In genomic region chr1:56836359-56836758, GRCh38 we compare ENCODE assay signal across 34 cellular contexts. TPM values are rescaled to one million over a fixed set of nuclear protein-coding genes. Genes with fewer than 3 reads are reported as not detected.
"Had no signal": no experiment of that assay in that cellular context is flagged by ENCODE, and none has a peak within 500 bp of the region (broad histone marks: within the 10 kb centered on the region; RNA-seq: fewer than 3 reads in every experiment).

No MANE protein-coding gene starts in this region.

- H3K27me3 ChIP-seq: body of pancreas, brain microvascular endothelial cell had no signal

- H3K4me1 ChIP-seq: body of pancreas, breast epithelium had no signal

- H3K27ac ChIP-seq: adrenal gland, body of pancreas, brain microvascular endothelial cell, breast epithelium, VCaP had no signal

- ATAC-seq: activated CD8-positive, alpha-beta T cell treated with anti-CD3 and anti-CD28 coated beads for 36 hours; activated naive CD4-positive, alpha-beta T cell treated with anti-CD3 and anti-CD28 coated beads, Interleukin-2, amount 50 U/mL, for 72 hours; activated T-cell treated with anti-CD3 and anti-CD28 coated beads, Interleukin-2, amount 50 U/mL, for 4 hours; activated T-cell treated with anti-CD3 and anti-CD28 coated beads, Interleukin-2, amount 50 U/mL, for 72 hours; activated T-helper 17 cell treated with anti-CD3 and anti-CD28 coated beads, Interleukin-2, amount 50 U/mL, for 72 hours; body of pancreas had no signal

- H3K4me3 ChIP-seq: adrenal gland, body of pancreas, breast epithelium had no signal

- H3K36me3 ChIP-seq: adrenal gland, brain microvascular endothelial cell, breast epithelium had no signal

- DNase-seq: activated B cell treated with CpG ODN at 0.5 μM for 24 hours; activated CD4-positive, alpha-beta memory T cell treated with anti-CD3 and anti-CD28 coated beads for 36 hours; activated CD4-positive, alpha-beta T cell treated with anti-CD3 and anti-CD28 coated beads for 4 hours; activated CD4-positive, alpha-beta T cell treated with anti-CD3 and anti-CD28 coated beads, Interleukin-2, amount 10 ng/mL, durations not matched to agents 7 days and 5 days; activated CD4-positive, CD25-positive, alpha-beta regulatory T cell treated with anti-CD3 and anti-CD28 coated beads, Interleukin-2, amount 50 U/mL, for 72 hours; activated CD8-positive, alpha-beta memory T cell treated with anti-CD3 and anti-CD28 coated beads, Interleukin-2, amount 50 U/mL, for 4 hours; activated CD8-positive, alpha-beta T cell treated with anti-CD3 and anti-CD28 coated beads for 36 hours; activated effector memory CD4-positive, alpha-beta T cell treated with anti-CD3 and anti-CD28 coated beads, Interleukin-2, amount 50 U/mL, for 16 hours; activated gamma-delta T cell treated with Interleukin-2 at 50 U/mL for 16 hours; activated naive CD4-positive, alpha-beta T cell; activated naive CD4-positive, alpha-beta T cell treated with anti-CD3 and anti-CD28 coated beads for 36 hours; activated naive CD4-positive, alpha-beta T cell treated with anti-CD3 and anti-CD28 coated beads, Interleukin-2, amount 50 U/mL, for 16 hours; activated naive CD8-positive, alpha-beta T cell treated with anti-CD3 and anti-CD28 coated beads for 36 hours; activated T-cell treated with anti-CD3 and anti-CD28 coated beads for 4 hours; activated T-cell treated with anti-CD3 and anti-CD28 coated beads, Interleukin-2, amount 50 U/mL, for 1 hour; activated T-cell treated with anti-CD3 and anti-CD28 coated beads, Interleukin-2, amount 50 U/mL, for 4 hours; activated T-cell treated with anti-CD3 and anti-CD28 coated beads, Interleukin-2, amount 50 U/mL, for 72 hours; adrenal gland; amniotic stem cell; aorta; body of pancreas; brain microvascular endothelial cell; central memory CD4-positive, alpha-beta T cell; T-helper 1 cell; T-helper 2 cell; T-helper 9 cell had no signal

- H3K9me3 ChIP-seq: adrenal gland, body of pancreas had no signal

RNA-seq across cellular contexts. Expression of gene FYB2, which starts 17.2 kb away (rescaled TPM):
- total RNA-seq: activated B cell treated with CpG ODN at 0.5 μM for 24 hours; activated CD4-positive, alpha-beta memory T cell treated with anti-CD3 and anti-CD28 coated beads for 36 hours; activated CD4-positive, alpha-beta T cell treated with anti-CD3 and anti-CD28 coated beads, Interleukin-2, amount 10 ng/mL, durations not matched to agents 7 days and 5 days; activated CD8-positive, alpha-beta memory T cell treated with anti-CD3 and anti-CD28 coated beads for 36 hours; activated CD8-positive, alpha-beta T cell treated with anti-CD3 and anti-CD28 coated beads for 36 hours; activated naive CD4-positive, alpha-beta T cell treated with anti-CD3 and anti-CD28 coated beads for 36 hours; activated naive CD4-positive, alpha-beta T cell treated with anti-CD3 and anti-CD28 coated beads, Interleukin-2, amount 50 U/mL, for 72 hours; activated naive CD8-positive, alpha-beta T cell treated with anti-CD3 and anti-CD28 coated beads for 36 hours; activated T-cell treated with anti-CD3 and anti-CD28 coated beads, Interleukin-2, amount 50 U/mL, for 4 hours; activated T-cell treated with anti-CD3 and anti-CD28 coated beads, Interleukin-2, amount 50 U/mL, for 72 hours; activated T-helper 1 cell treated with anti-CD3 and anti-CD28 coated beads, Interleukin-12 subunit alpha, Interleukin-12 subunit beta, Interleukin-2, Interleukin-4 antibody, amounts not matched to agents 30 ng/mL and 10 ng/mL and 1 ng/mL, durations not matched to agents 14 hours and 24 hours and 36 hours; activated T-helper 17 cell treated with anti-CD3 and anti-CD28 coated beads, Interleukin-2, amount 50 U/mL, for 72 hours; adrenal gland; aorta had no signal
- polyA plus RNA-seq: adrenal gland had no signal

RNA-seq across cellular contexts. Expression of gene C8A, which starts 18.2 kb away (rescaled TPM):
- total RNA-seq: activated B cell treated with CpG ODN at 0.5 μM for 24 hours; activated CD4-positive, alpha-beta memory T cell treated with anti-CD3 and anti-CD28 coated beads for 36 hours; activated CD4-positive, alpha-beta T cell treated with anti-CD3 and anti-CD28 coated beads, Interleukin-2, amount 10 ng/mL, durations not matched to agents 7 days and 5 days; activated CD8-positive, alpha-beta memory T cell treated with anti-CD3 and anti-CD28 coated beads for 36 hours; activated CD8-positive, alpha-beta T cell treated with anti-CD3 and anti-CD28 coated beads for 36 hours; activated naive CD4-positive, alpha-beta T cell treated with anti-CD3 and anti-CD28 coated beads for 36 hours; activated naive CD4-positive, alpha-beta T cell treated with anti-CD3 and anti-CD28 coated beads, Interleukin-2, amount 50 U/mL, for 72 hours; activated naive CD8-positive, alpha-beta T cell treated with anti-CD3 and anti-CD28 coated beads for 36 hours; activated T-cell treated with anti-CD3 and anti-CD28 coated beads, Interleukin-2, amount 50 U/mL, for 4 hours; activated T-cell treated with anti-CD3 and anti-CD28 coated beads, Interleukin-2, amount 50 U/mL, for 72 hours; activated T-helper 1 cell treated with anti-CD3 and anti-CD28 coated beads, Interleukin-12 subunit alpha, Interleukin-12 subunit beta, Interleukin-2, Interleukin-4 antibody, amounts not matched to agents 30 ng/mL and 10 ng/mL and 1 ng/mL, durations not matched to agents 14 hours and 24 hours and 36 hours; activated T-helper 17 cell treated with anti-CD3 and anti-CD28 coated beads, Interleukin-2, amount 50 U/mL, for 72 hours; aorta; astrocyte; body of pancreas; breast epithelium; cardiac septum had no signal
- polyA plus RNA-seq: aorta had no signal
